ENCODE assay signal across 10 cellular contexts in genomic region chr9:101566904-101567724, GRCh38. TPM values are rescaled to one million over a fixed set of nuclear protein-coding genes. Genes with fewer than 3 reads are reported as not detected.
A peak's percentile ranks its signal among the peaks of the same experiment; 100 is the strongest.
DNase-seq lines count a peak whose midpoint lies in the region; ATAC-seq and TF ChIP-seq lines count a peak whose summit lies in the region.
"Had no signal": no experiment of that assay in that cellular context is flagged by ENCODE, and none has a peak within 500 bp of the region (broad histone marks: within the 10 kb centered on the region; RNA-seq: fewer than 3 reads in every experiment).

No MANE protein-coding gene starts in this region.

- peaks cover 10% of the 10 kb centered on the region for H3K4me1 Mint-ChIP-seq in activated CD4-positive, alpha-beta memory T cell treated with anti-CD3 and anti-CD28 coated beads, Interleukin-2, amount 10 ng/mL, durations not matched to agents 7 days and 5 days

- DNase-seq in D341Med (ENCODE audit: low spot score) (peak; percentile 31), IMR-90 (peak; percentile 68), islet precursor cell (peak; percentile 56), kidney glomerular epithelial cell (lab: John Stamatoyannopoulos, UW) (no peak), substantia nigra (lab: John Stamatoyannopoulos, UW) (no peak)
- peak; percentile 38 for DNase-seq in activated CD4-positive, alpha-beta memory T cell treated with anti-CD3 and anti-CD28 coated beads, Interleukin-2, amount 10 ng/mL, durations not matched to agents 7 days and 5 days
- DNase-seq: pancreas had no signal

- CTCF ChIA-PET in IMR-90 (lab: Yijun Ruan, JAX): interaction anchor here (0.7 to 1.4 kb wide), 6 partner anchors 10 to 201 kb away, joined by 3 to 4 read pairs (median 3); no protein-coding TSS in a partner anchor
- CTCF ChIA-PET in activated CD4-positive, alpha-beta memory T cell treated with anti-CD3 and anti-CD28 coated beads, Interleukin-2, amount 10 ng/mL, durations not matched to agents 7 days and 5 days (lab: Charles Lee): interaction anchor here (0.7 to 1.2 kb wide), 2 partner anchors 16 to 116 kb away, joined by 3 read pairs; no protein-coding TSS in a partner anchor

- no peak overlapping the region for H2BK15ac ChIP-seq in IMR-90 (ENCODE audit: low read depth, low read length)

- peak; percentile 46 for TF ChIP-seq RAD21 in IMR-90 (IDR thresholded peaks at IDR 0.05; ENCODE audit: low read length)

- no peaks in the 10 kb centered on the region for H3K4me1 ChIP-seq in IMR-90 (ENCODE audit: control insufficient read depth, insufficient read depth, low read length)
- H3K4me1 ChIP-seq: pancreas had no signal

- in situ Hi-C loops in IMR-90 (cut with MboI; ENCODE audit: low sequenced_read_pairs): no loop called here

- no peak overlapping the region for H3K4me3 ChIP-seq in IMR-90 (ENCODE audit: insufficient read depth, low read depth, low read length)
- H3K4me3 ChIP-seq: pancreas had no signal

- WGBS in IMR-90 (ENCODE audit: extremely low coverage in 2 of 2, insufficient read length in 1 of 2), 2 experiments: 29% methylated on average over 1 of the region's 5 CpGs; no CpG with 5 or more reads in 1 of the 2 experiments

- H3K4ac ChIP-seq in IMR-90 (ENCODE audit: low read depth, low read length): no peak overlapping the region

- no peak overlapping the region for H4K5ac ChIP-seq in IMR-90 (ENCODE audit: low read depth, low read length)

- no peaks in the 10 kb centered on the region for H3K9me1 ChIP-seq in IMR-90 (ENCODE audit: insufficient read depth, low read length)

- BruUV-seq in IMR-90 (replicated peaks; lab: Mats Ljungman, UMichigan): no TSS peak

- H4K91ac ChIP-seq in IMR-90 (ENCODE audit: insufficient read depth, low read depth, low read length): no peak overlapping the region

- H2BK5ac ChIP-seq in IMR-90 (ENCODE audit: low read depth, low read length, poor library complexity, severe bottlenecking): no peak overlapping the region

- intact Hi-C loops in IMR-90 (cut with micrococcal nuclease): no loop called here

- no peak overlapping the region for H4K8ac ChIP-seq in IMR-90 (ENCODE audit: low read depth in 2 of 2, low read length in 2 of 2)

- no peak overlapping the region for H2AK5ac ChIP-seq in IMR-90 (ENCODE audit: low read depth, low read length)

- no peaks in the 10 kb centered on the region for H3K27me3 Mint-ChIP-seq in activated CD4-positive, alpha-beta memory T cell treated with anti-CD3 and anti-CD28 coated beads, Interleukin-2, amount 10 ng/mL, durations not matched to agents 7 days and 5 days

- no peak overlapping the region for H2BK20ac ChIP-seq in IMR-90 (ENCODE audit: low read depth, low read length)

- TF ChIP-seq CTCF in IMR-90 (conservative IDR thresholded peaks at IDR 0.05; ENCODE audit: low read depth, low read length): peak; percentile 46

- ATAC-seq in GM19351 (IDR thresholded peaks at IDR 0.05; ENCODE audit: unreplicated experiment): peak; percentile 90
- peak; percentile 63 for ATAC-seq in IMR-90 (ENCODE audit: low read depth)
- no peak for ATAC-seq in GM21528 (IDR thresholded peaks at IDR 0.05; ENCODE audit: low FRiP score, unreplicated experiment)

- no peak overlapping the region for H2AK9ac ChIP-seq in IMR-90 (replicated peaks; ENCODE audit: low read depth, low read length, poor library complexity)

- no peaks in the 10 kb centered on the region for H3K9me3 ChIP-seq in IMR-90 (ENCODE audit: control insufficient read depth, insufficient read depth, low read length)
- H3K9me3 ChIP-seq: pancreas had no signal

- H3K36me3 Mint-ChIP-seq in activated CD4-positive, alpha-beta memory T cell treated with anti-CD3 and anti-CD28 coated beads, Interleukin-2, amount 10 ng/mL, durations not matched to agents 7 days and 5 days (ENCODE audit: low read depth): peaks cover 40% of the 10 kb centered on the region

- H3K27me3 ChIP-seq in IMR-90 (ENCODE audit: control insufficient read depth, insufficient read depth, low read length): no peaks in the 10 kb centered on the region
- H3K27me3 ChIP-seq: pancreas had no signal

- dilution Hi-C loops in IMR-90 (cut with HindIII; ENCODE audit: low sequenced_read_pairs, unreplicated experiment): no loop called here

- H2BK120ac ChIP-seq in IMR-90 (ENCODE audit: low read depth, low read length): no peak overlapping the region

- no peak overlapping the region for H2AFZ ChIP-seq in IMR-90 (replicated peaks; ENCODE audit: low read length, poor library complexity)

- no peak overlapping the region for H3K14ac ChIP-seq in IMR-90 (replicated peaks; ENCODE audit: low read depth, low read length)

- H3K27ac Mint-ChIP-seq in activated CD4-positive, alpha-beta memory T cell treated with anti-CD3 and anti-CD28 coated beads, Interleukin-2, amount 10 ng/mL, durations not matched to agents 7 days and 5 days: no peak overlapping the region

- peaks cover 9% of the 10 kb centered on the region; the same call in 1 of the 2 replicates for H3K36me3 ChIP-seq in IMR-90 (ENCODE audit: control insufficient read depth, insufficient read depth, low read length)

- H3K4me3 Mint-ChIP-seq in activated CD4-positive, alpha-beta memory T cell treated with anti-CD3 and anti-CD28 coated beads, Interleukin-2, amount 10 ng/mL, durations not matched to agents 7 days and 5 days: no peak overlapping the region

- no peak overlapping the region for H3K56ac ChIP-seq in IMR-90 (ENCODE audit: extremely low read depth, insufficient read depth, low read length)

- H3K27ac ChIP-seq in IMR-90 (ENCODE audit: insufficient read depth, low read length) (no peak overlapping the region), substantia nigra (ENCODE audit: low read depth, low read length, poor library complexity, severe bottlenecking) (no peak overlapping the region)
- H3K27ac ChIP-seq: pancreas had no signal

- no peak overlapping the region for H3K18ac ChIP-seq in IMR-90 (ENCODE audit: low read depth, low read length)

- H4K20me1 ChIP-seq in IMR-90 (ENCODE audit: insufficient read depth, low read length): no peaks in the 10 kb centered on the region

- H3K79me1 ChIP-seq in IMR-90 (ENCODE audit: low read depth in 1 of 2, low read length in 2 of 2): no peaks in the 10 kb centered on the region

- no peaks in the 10 kb centered on the region for H3K9me3 Mint-ChIP-seq in activated CD4-positive, alpha-beta memory T cell treated with anti-CD3 and anti-CD28 coated beads, Interleukin-2, amount 10 ng/mL, durations not matched to agents 7 days and 5 days

- H3K23ac ChIP-seq in IMR-90 (ENCODE audit: low read depth, low read length): no peak overlapping the region

- no peak overlapping the region for H3K4me2 ChIP-seq in IMR-90 (ENCODE audit: low read depth, low read length)

- H3K9ac ChIP-seq in IMR-90 (ENCODE audit: low read depth, low read length): no peak overlapping the region

- TF ChIP-seq POLR2A in IMR-90 (IDR thresholded peaks at IDR 0.05; ENCODE audit: low read depth, low read length): no peak

- POLR2A ChIA-PET in IMR-90 (lab: Charles Lee; ENCODE audit: unreplicated experiment): no interaction called here
- POLR2A ChIA-PET in activated CD4-positive, alpha-beta memory T cell treated with anti-CD3 and anti-CD28 coated beads, Interleukin-2, amount 10 ng/mL, durations not matched to agents 7 days and 5 days (lab: Charles Lee): no interaction called here

TF ChIP-seq in IMR-90, 13 proteins besides CTCF, POLR2A, EP300 and RAD21:
- TF ChIP-seq ELK1 (IDR thresholded peaks at IDR 0.05; ENCODE audit: borderline replicate concordance, low read depth, low read length) (no peak), MAZ (IDR thresholded peaks at IDR 0.05; ENCODE audit: borderline replicate concordance, low read depth, low read length) (no peak), USF2 (IDR thresholded peaks at IDR 0.05; ENCODE audit: low read depth, low read length) (no peak), SMC3 (IDR thresholded peaks at IDR 0.05; ENCODE audit: low read depth, low read length) (peak; percentile 52), FOS (IDR thresholded peaks at IDR 0.05; ENCODE audit: low read depth, low read length) (no peak), BHLHE40 (IDR thresholded peaks at IDR 0.05; ENCODE audit: low read depth, low read length) (no peak), CEBPB (IDR thresholded peaks at IDR 0.05; ENCODE audit: low read depth, low read length) (no peak)

RNA-seq across cellular contexts. Expression of gene PPP3R2, which starts 27.7 kb away (rescaled TPM):
- total RNA-seq in IMR-90 (2012; rRNA removed): not detected in 2 replicates
- not detected in 2 replicates for polyA plus RNA-seq in IMR-90 (2012; rRNA removed)
- not detected in 2 replicates for polyA plus RNA-seq in IMR-90 (2012; cell fraction: cytosol; rRNA removed)
- polyA plus RNA-seq in IMR-90 (2012; cell fraction: nucleus; rRNA removed; ENCODE audit: low replicate concordance): not detected in 2 replicates
- total RNA-seq in activated CD4-positive, alpha-beta memory T cell treated with anti-CD3 and anti-CD28 coated beads, Interleukin-2, amount 10 ng/mL, durations not matched to agents 7 days and 5 days: not detected
- total RNA-seq: pancreas; T-helper 1 cell treated with Interleukin-12 subunit alpha and Interleukin-12 subunit beta and Interleukin-4 antibody, amounts not matched to agents 30 ng/mL and 1 ng/mL, for 36 hours had no signal

RNA-seq across cellular contexts. Expression of gene RNF20, which starts 33.5 kb away (rescaled TPM):
- total RNA-seq in IMR-90 (2012; rRNA removed): 21.3 and 30.8 TPM in 2 replicates
- polyA plus RNA-seq in IMR-90 (2012; rRNA removed): 10.1 and 13.7 TPM in 2 replicates
- 2.0 and 4.0 TPM in 2 replicates for polyA plus RNA-seq in IMR-90 (2012; cell fraction: cytosol; rRNA removed)
- 1.3 and 8.6 TPM in 2 replicates for polyA plus RNA-seq in IMR-90 (2012; cell fraction: nucleus; rRNA removed; ENCODE audit: low replicate concordance)
- 10 to 100 TPM; 43.1 to 43.3 TPM for total RNA-seq in activated CD4-positive, alpha-beta memory T cell treated with anti-CD3 and anti-CD28 coated beads, Interleukin-2, amount 10 ng/mL, durations not matched to agents 7 days and 5 days

Comparison
In these comparisons a context has a peak if more than half of its experiments do, and no peak if none do; other contexts are left out.
1. DNase-seq: peak in D341Med (single experiment), IMR-90 (single experiment), activated CD4-positive, alpha-beta memory T cell treated with anti-CD3 and anti-CD28 coated beads, Interleukin-2, amount 10 ng/mL, durations not matched to agents 7 days and 5 days (single experiment) and islet precursor cell (single experiment); none in kidney glomerular epithelial cell (single experiment) and substantia nigra (0 of 49).